8 cellular contexts compared by ENCODE assay signal in the genomic region with DNA sequence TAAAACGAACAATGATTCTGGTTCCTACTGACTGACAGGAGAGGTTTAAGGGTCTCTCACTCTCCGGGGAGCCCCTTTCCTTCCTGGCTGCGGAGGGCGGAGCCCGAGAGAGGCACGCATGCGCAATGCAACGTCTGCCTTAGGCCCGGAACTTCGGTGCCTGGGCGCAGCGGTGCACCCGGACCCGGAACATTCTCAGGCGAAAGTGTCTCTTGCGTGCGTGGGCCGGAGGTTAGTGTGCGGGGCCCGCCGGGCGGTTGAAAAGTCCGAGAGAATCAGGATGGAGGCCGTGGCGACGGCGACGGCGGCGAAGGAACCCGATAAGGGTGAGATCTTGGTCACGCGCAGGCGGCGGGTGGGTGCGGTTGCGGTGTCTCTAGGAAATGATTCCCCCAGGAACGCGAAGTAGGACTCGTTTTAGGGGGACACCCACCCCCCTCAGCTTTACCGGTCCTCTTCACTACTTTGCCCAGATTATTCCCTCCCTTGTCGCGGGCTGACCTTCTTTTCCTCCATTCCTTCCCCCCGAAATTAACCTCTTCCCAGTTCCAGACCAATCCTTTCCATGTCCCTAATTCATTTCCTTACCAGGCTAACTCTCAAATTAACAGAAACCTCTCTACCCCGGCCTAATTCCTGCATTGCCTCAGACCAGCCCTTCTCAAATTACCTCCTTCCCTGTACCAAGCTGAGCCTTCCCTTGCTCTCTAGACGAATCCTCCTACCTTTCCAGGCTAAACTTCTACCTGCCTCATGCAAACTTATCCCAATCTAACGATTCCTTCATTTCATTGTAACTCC. TPM values are rescaled to one million over a fixed set of nuclear protein-coding genes. Genes with fewer than 3 reads are reported as not detected.
DNase-seq lines count a peak whose midpoint lies in the region; ATAC-seq and TF ChIP-seq lines count a peak whose summit lies in the region.

Gene CCDC97 (plus strand): TSS at position 142 of the 801 bp plus-strand sequence. CDS start 139 bp downstream, at position 281.

- H3K27me3 Mint-ChIP-seq in naive thymus-derived CD8-positive, alpha-beta T cell: peaks cover 0 to 3% (median 0%) of the 10 kb centered on the region in 5 donors

- H3K4me3 ChIP-seq in fibroblast of lung (replicated peaks in 1 of 4; ENCODE audit: control extremely low read depth in 1 of 4, insufficient read depth in 1 of 4, low read depth in 3 of 4, low read length in 4 of 4): peak within 1 kb of the TSS; percentile 74 to 97 (median 84)

- no peaks in the 10 kb centered on the region for H3K27me3 ChIP-seq in fibroblast of lung (ENCODE audit: control insufficient read depth, insufficient read depth, low read length)

- no peak for TF ChIP-seq CTCF in fibroblast of lung (conservative IDR thresholded peaks at IDR 0.05 in 1 of 2, IDR thresholded peaks at IDR 0.05 in 1 of 2; ENCODE audit: low read depth in 1 of 2, low read length in 2 of 2)

- H3K27ac Mint-ChIP-seq in naive thymus-derived CD8-positive, alpha-beta T cell: peak within 1 kb of the TSS; percentile 94 to 100 (median 99)

- H2AFZ ChIP-seq in fibroblast of lung (ENCODE audit: low read length): peak within 1 kb of the TSS; percentile 57

- H3K9me3 ChIP-seq in KOPT-K1 (ENCODE audit: insufficient read depth, low read length, poor library complexity, severe bottlenecking) (no peaks in the 10 kb centered on the region), fibroblast of lung (ENCODE audit: control insufficient read depth, insufficient read depth, low read depth, low read length) (no peaks in the 10 kb centered on the region)

- peaks cover 5 to 48% (median 12%) of the 10 kb centered on the region in 3 donors for H3K36me3 Mint-ChIP-seq in naive thymus-derived CD8-positive, alpha-beta T cell

- POLR2A ChIA-PET in naive thymus-derived CD8-positive, alpha-beta T cell (lab: Charles Lee): interaction anchor here (0.5 to 11.3 kb wide), 14 partner anchors 8 to 239 kb away, joined by 3 to 300 read pairs (median 7); partner anchors contain the start of genes B9D2, DMAC2, HNRNPUL1 and TGFB1

- H4K20me1 ChIP-seq in fibroblast of lung (ENCODE audit: control insufficient read depth, extremely low read depth, insufficient read depth, low read length): no peaks in the 10 kb centered on the region

- H3K4me3 Mint-ChIP-seq in naive thymus-derived CD8-positive, alpha-beta T cell: peak within 1 kb of the TSS; percentile 93 to 99 (median 97)

- no peaks in the 10 kb centered on the region for H3K9me3 Mint-ChIP-seq in naive thymus-derived CD8-positive, alpha-beta T cell

- peak within 1 kb of the TSS; percentile 83 for H3K4me2 ChIP-seq in fibroblast of lung (ENCODE audit: extremely low read depth, insufficient read depth, low read length)

- peak within 1 kb of the TSS; percentile 95 for H3K9ac ChIP-seq in fibroblast of lung (ENCODE audit: insufficient read depth, low read length)

- peaks cover 8% of the 10 kb centered on the region for H3K4me1 ChIP-seq in fibroblast of lung (ENCODE audit: control insufficient read depth, extremely low read depth, insufficient read depth, low read length)

- peaks cover 56% of the 10 kb centered on the region for H3K36me3 ChIP-seq in KOPT-K1 (ENCODE audit: insufficient read depth, low read length)
- peaks cover 12% of the 10 kb centered on the region for H3K36me3 ChIP-seq in fibroblast of lung (ENCODE audit: control insufficient read depth, insufficient read depth, low read length)

- DNase-seq in DMS153 (lab: John Stamatoyannopoulos, UW) (peak; percentile 57), RPMI7951 (ENCODE audit: low read depth) (peak; percentile 85), fibroblast of lung (ENCODE audit: low read depth in 2 of 2) (peak; percentile 83 to 92)
- peak; percentile 79 to 81 for DNase-seq in activated T-helper 1 cell treated with anti-CD3 and anti-CD28 coated beads, Interleukin-2, amount 50 U/mL, for 16 hours (ENCODE audit: low read depth in 1 of 2, low spot score in 1 of 2)
- DNase-seq in naive thymus-derived CD8-positive, alpha-beta T cell: peak; percentile 82 to 97 (median 90)
- DNase-seq in stimulated activated naive CD4-positive, alpha-beta T cell treated with Interleukin-2 at 50 U/mL for 16 hours (lab: John Stamatoyannopoulos, UW): peak; percentile 83

- peak; percentile 54 for ATAC-seq in GM21576 (IDR thresholded peaks at IDR 0.05; ENCODE audit: unreplicated experiment)
- peak; percentile 67 to 69 for ATAC-seq in naive thymus-derived CD8-positive, alpha-beta T cell

- H3K27ac ChIP-seq in KOPT-K1 (ENCODE audit: low read depth, low read length, poor library complexity, severe bottlenecking) (peak within 1 kb of the TSS; percentile 98), fibroblast of lung (ENCODE audit: insufficient read depth, low read length) (peak within 1 kb of the TSS; percentile 95)

- H3K4me1 Mint-ChIP-seq in naive thymus-derived CD8-positive, alpha-beta T cell: peaks cover 34 to 85% (median 82%) of the 10 kb centered on the region in 4 donors

- H3K79me2 ChIP-seq in fibroblast of lung (ENCODE audit: control insufficient read depth, insufficient read depth, low read length): peaks cover 19% of the 10 kb centered on the region

RNA-seq across cellular contexts. Expression of gene CCDC97, which starts in this region (rescaled TPM):
- total RNA-seq in RPMI7951 (2014; rRNA removed; shearing (Covaris generic)): 8.2 and 9.3 TPM in 2 replicates
- 5.9 and 7.8 TPM in 2 replicates for total RNA-seq in fibroblast of lung
- polyA plus RNA-seq in fibroblast of lung: 6.3 and 9.9 TPM in 2 replicates
- 14.8 and 18.5 TPM in 2 replicates for polyA plus RNA-seq in fibroblast of lung (2012)
- 23.9 and 35.2 TPM in 2 replicates for polyA minus RNA-seq in fibroblast of lung (ENCODE audit: low replicate concordance)
- 10 to 100 TPM; 46.6 to 49.1 TPM for total RNA-seq in naive thymus-derived CD8-positive, alpha-beta T cell
- 10 to 100 TPM; 15.6 to 25.0 (median 24.6) TPM for polyA plus RNA-seq in naive thymus-derived CD8-positive, alpha-beta T cell

Comparison
In these comparisons a context has a peak if more than half of its experiments do, and no peak if none do; other contexts are left out.
1. Peak in every context shown above with its lines: DNase-seq, ATAC-seq, H3K4me3 ChIP-seq and H3K27ac ChIP-seq.